ENCODE assay signal across 9 cellular contexts in the genomic region with DNA sequence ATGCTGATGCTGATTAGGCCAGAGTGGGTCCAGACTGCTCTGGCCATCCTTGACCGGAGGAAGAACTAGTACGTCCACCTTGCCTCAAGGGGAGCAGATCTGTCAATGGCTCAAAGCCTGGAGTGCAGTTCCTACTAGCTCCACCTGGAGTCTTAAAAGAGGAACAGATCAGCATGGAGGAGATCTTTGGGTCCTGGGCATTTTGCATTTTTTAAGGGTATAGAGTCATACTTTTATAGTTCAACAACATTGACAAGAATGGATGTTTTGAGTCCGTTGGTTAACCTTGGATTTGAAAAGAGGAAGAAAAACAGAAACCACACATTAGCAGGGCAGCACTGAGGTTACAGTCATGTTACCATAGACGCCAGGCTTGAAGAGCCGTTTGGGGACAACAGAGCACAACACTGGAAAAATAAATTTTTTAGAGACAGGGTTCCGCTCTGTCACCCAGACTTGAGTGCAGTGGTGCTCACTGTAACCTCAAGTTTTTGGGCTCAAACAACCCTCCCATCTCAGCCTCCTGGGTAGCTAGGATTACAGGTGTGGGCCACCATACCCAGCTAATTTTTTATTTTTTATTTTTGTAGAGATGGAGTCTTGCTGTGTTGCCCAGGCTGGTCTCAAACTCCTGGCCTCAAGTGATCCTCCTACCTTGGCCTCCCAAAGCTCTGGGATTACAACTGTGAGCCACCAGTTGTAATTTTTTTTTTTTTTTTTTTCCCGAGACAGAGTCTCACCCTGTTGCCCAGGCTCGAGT.
DNase-seq lines count a peak whose midpoint lies in the region; ATAC-seq and TF ChIP-seq lines count a peak whose summit lies in the region.
"Had no signal": no experiment of that assay in that cellular context is flagged by ENCODE, and none has a peak within 500 bp of the region (broad histone marks: within the 10 kb centered on the region; RNA-seq: fewer than 3 reads in every experiment).

No MANE protein-coding gene starts in this region.

- H3K9me3 ChIP-seq in H9 (ENCODE audit: control insufficient read depth, low read depth, low read length): no peaks in the 10 kb centered on the region
- H3K9me3 ChIP-seq in thyroid gland: no peaks in the 10 kb centered on the region
- no peaks in the 10 kb centered on the region for H3K9me3 ChIP-seq in esophagus muscularis mucosa

- no peaks in the 10 kb centered on the region for H3K23me2 ChIP-seq in H9 (ENCODE audit: insufficient read length, low read depth, low read length, poor library complexity, severe bottlenecking)

- H3K79me2 ChIP-seq in H9 (ENCODE audit: insufficient read depth, low read length): no peaks in the 10 kb centered on the region

- DNase-seq in H9: no peak
- peak; percentile 46 to 62 for DNase-seq in Kasumi-1 (lab: John Stamatoyannopoulos, UW)
- DNase-seq in dermis blood vessel endothelial cell: peak; percentile 36
- peak; percentile 13 to 16 for DNase-seq in thyroid gland
- DNase-seq in esophagus muscularis mucosa (ENCODE audit: extremely low spot score): no peak
- no peak for DNase-seq in NCI-H1694 treated with DMSO at 0.1 percent for 48 hours (lab: John Stamatoyannopoulos, UW)
- no peak for DNase-seq in NCI-H1105 (lab: John Stamatoyannopoulos, UW)

- H3K18ac ChIP-seq in H9 (ENCODE audit: insufficient read length, low read depth, low read length): no peak overlapping the region

- H3K4me3 Mint-ChIP-seq in H9: no peak overlapping the region

- TF ChIP-seq EP300 in esophagus muscularis mucosa (IDR thresholded peaks at IDR 0.05): no peak

- H3K27ac Mint-ChIP-seq in H9: no peak overlapping the region

- no peak overlapping the region for H3T11ph ChIP-seq in H9 (ENCODE audit: low read length)

- no peaks in the 10 kb centered on the region for H3K79me1 ChIP-seq in H9 (ENCODE audit: insufficient read depth, low read depth, low read length, poor library complexity, severe bottlenecking)

- H3K27me3 Mint-ChIP-seq in H9 (ENCODE audit: low read depth): 0 out of 2 replicates have a peak, but pooled peaks cover 2% of the 10 kb centered on the region
- H3K27me3 Mint-ChIP-seq: naive thymus-derived CD8-positive, alpha-beta T cell had no signal

- H3K9me3 Mint-ChIP-seq in H9: no peaks in the 10 kb centered on the region
- H3K9me3 Mint-ChIP-seq: naive thymus-derived CD8-positive, alpha-beta T cell had no signal

- TF ChIP-seq POLR2A in thyroid gland (IDR thresholded peaks at IDR 0.05): no peak
- TF ChIP-seq POLR2A in esophagus muscularis mucosa (IDR thresholded peaks at IDR 0.05; ENCODE audit: low read depth): no peak

- intact Hi-C loops in thyroid gland (cut with DNase I): no loop called here
- intact Hi-C loops in esophagus muscularis mucosa (cut with DNase I): no loop called here

- H4K20me1 ChIP-seq in H9 (ENCODE audit: control insufficient read depth, insufficient read depth, insufficient read length): no peaks in the 10 kb centered on the region

- no peak overlapping the region for H4K8ac ChIP-seq in H9 (replicated peaks; ENCODE audit: insufficient read length, low read depth, low read length)

- no peaks in the 10 kb centered on the region; the same call in 1 of the 2 replicates for H3K4me1 ChIP-seq in H9 (ENCODE audit: insufficient read depth, low read length)
- H3K4me1 ChIP-seq in thyroid gland: no peaks in the 10 kb centered on the region
- peaks cover 0 to 4% (median 2%) of the 10 kb centered on the region in 4 donors for H3K4me1 ChIP-seq in esophagus muscularis mucosa

- H3K23ac ChIP-seq in H9 (ENCODE audit: insufficient read length, low read depth, low read length): no peak overlapping the region

- no peak overlapping the region for H3K4me2 ChIP-seq in H9 (ENCODE audit: insufficient read depth, insufficient read length, low read length)

- WGBS in H9 (ENCODE audit: extremely low coverage, insufficient read length, low lambda C conversion rate): no CpG with 5 or more reads among the region's 8 CpGs
- 89 to 90% methylated on average over 8 of the region's 8 CpGs for WGBS in thyroid gland, 2 donors
- 86% methylated on average over 8 of the region's 8 CpGs for WGBS in esophagus muscularis mucosa

- no peak overlapping the region for H3K9ac ChIP-seq in H9 (ENCODE audit: extremely low read depth, insufficient read length, low read length)

- no peak overlapping the region for H4K5ac ChIP-seq in H9 (ENCODE audit: insufficient read length, low read depth, low read length)

- no peaks in the 10 kb centered on the region for H3K36me3 Mint-ChIP-seq in H9 (ENCODE audit: insufficient read depth in 1 of 3, low read depth in 3 of 3)

- peak; percentile 32 for ATAC-seq in GM18508 (IDR thresholded peaks at IDR 0.05; ENCODE audit: insufficient read depth, unreplicated experiment)

- no peak overlapping the region for H2BK20ac ChIP-seq in H9 (ENCODE audit: low read depth, low read length, poor library complexity, severe bottlenecking)

- H3K27me3 ChIP-seq in H9 (ENCODE audit: insufficient read depth, low read length): no peaks in the 10 kb centered on the region
- H3K27me3 ChIP-seq in thyroid gland: no peaks in the 10 kb centered on the region
- H3K27me3 ChIP-seq in esophagus muscularis mucosa: no peaks in the 10 kb centered on the region

- no peak overlapping the region for H2BK5ac ChIP-seq in H9 (ENCODE audit: insufficient read length, low read length)

- H3K4me1 Mint-ChIP-seq in H9: peaks cover 13 to 15% of the 10 kb centered on the region in 2 experiments

- H4K91ac ChIP-seq in H9 (ENCODE audit: insufficient read length, low read depth, low read length): no peak overlapping the region

- H3K4ac ChIP-seq in H9 (ENCODE audit: low read depth, low read length): no peak overlapping the region

- H2BK120ac ChIP-seq in H9 (ENCODE audit: low read depth, low read length, poor library complexity, severe bottlenecking): no peak overlapping the region

- H2BK12ac ChIP-seq in H9 (ENCODE audit: insufficient read length, low read depth, low read length): no peak overlapping the region

- H3K4me3 ChIP-seq in thyroid gland (replicated peaks in 1 of 3): no peak overlapping the region
- no peak overlapping the region for H3K4me3 ChIP-seq in esophagus muscularis mucosa

- no peak overlapping the region for H2AK5ac ChIP-seq in H9 (ENCODE audit: insufficient read length, low read length)

- H3K56ac ChIP-seq in H9 (ENCODE audit: insufficient read length, low read depth, low read length): no peak overlapping the region

- H3K36me3 ChIP-seq in thyroid gland: no peaks in the 10 kb centered on the region
- H3K36me3 ChIP-seq in esophagus muscularis mucosa: no peaks in the 10 kb centered on the region

- H3K14ac ChIP-seq in H9 (ENCODE audit: insufficient read depth, low read length): no peak overlapping the region

- H3K27ac ChIP-seq in H9 (ENCODE audit: insufficient read length, low read depth, low read length) (no peak overlapping the region), thyroid gland (no peak overlapping the region), esophagus muscularis mucosa (replicated peaks in 1 of 4) (no peak overlapping the region)

- no peak overlapping the region for H2BK15ac ChIP-seq in H9 (ENCODE audit: low read depth, low read length)

- no peak overlapping the region for H2AFZ ChIP-seq in H9 (ENCODE audit: low read length)

- peak; percentile 52 for TF ChIP-seq CTCF in H9 (conservative IDR thresholded peaks at IDR 0.05)
- peak in 4 of 6 experiments; percentile 9 to 44 (median 34) for TF ChIP-seq CTCF in thyroid gland (IDR thresholded peaks at IDR 0.05)
- TF ChIP-seq CTCF in esophagus muscularis mucosa (IDR thresholded peaks at IDR 0.05): peak in 1 of 3 experiments; percentile 16

Comparison
In these comparisons a context has a peak if more than half of its experiments do, and no peak if none do; other contexts are left out.
1. DNase-seq: peak in Kasumi-1 (2 of 2), dermis blood vessel endothelial cell (single experiment) and thyroid gland (2 of 2); none in H9 (single experiment), esophagus muscularis mucosa (single experiment), NCI-H1694 treated with DMSO at 0.1 percent for 48 hours (single experiment) and NCI-H1105 (single experiment).